Comparison of ENCODE assay signal across 7 cellular contexts in genomic region chrX:46837543-46838481, GRCh38. TPM values are rescaled to one million over a fixed set of nuclear protein-coding genes. Genes with fewer than 3 reads are reported as not detected.
DNase-seq lines count a peak whose midpoint lies in the region; ATAC-seq and TF ChIP-seq lines count a peak whose summit lies in the region.

No MANE protein-coding gene starts in this region.

- ATAC-seq in gastroesophageal sphincter (no peak), GM18858 (IDR thresholded peaks at IDR 0.05; ENCODE audit: unreplicated experiment) (no peak)

- no peaks in the 10 kb centered on the region for H3K36me3 ChIP-seq in gastroesophageal sphincter
- no peaks in the 10 kb centered on the region for H3K36me3 ChIP-seq in sigmoid colon

- intact Hi-C loops in sigmoid colon (cut with DNase I), result loop anchor here (10.0 kb wide), 1 partner anchor 83 kb away; the partner anchor contains the start of gene SLC9A7

- H3K4me1 ChIP-seq in gastroesophageal sphincter (peaks cover 0 to 39% (median 0%) of the 10 kb centered on the region in 3 donors), sigmoid colon (peaks cover 0 to 33% (median 16%) of the 10 kb centered on the region in 4 donors)

- TF ChIP-seq CTCF in WI38 (IDR thresholded peaks at IDR 0.05; ENCODE audit: low read depth, low read length) (no peak), gastroesophageal sphincter (IDR thresholded peaks at IDR 0.05) (no peak), sigmoid colon (IDR thresholded peaks at IDR 0.05) (no peak)

- H3K9me3 ChIP-seq in gastroesophageal sphincter (no peaks in the 10 kb centered on the region), sigmoid colon (no peaks in the 10 kb centered on the region)

- no peak for TF ChIP-seq POLR2A in gastroesophageal sphincter (IDR thresholded peaks at IDR 0.05)
- no peak for TF ChIP-seq POLR2A in sigmoid colon (IDR thresholded peaks at IDR 0.05)

- TF ChIP-seq EP300 in gastroesophageal sphincter (IDR thresholded peaks at IDR 0.05) (no peak), sigmoid colon (IDR thresholded peaks at IDR 0.05) (no peak)

- no peak for DNase-seq in Jurkat, Clone E6-1 (ENCODE audit: low read depth, low spot score)
- DNase-seq in sigmoid colon (no peak), NCI-H1930 (lab: John Stamatoyannopoulos, UW) (no peak)

- H3K27me3 ChIP-seq in gastroesophageal sphincter (no peaks in the 10 kb centered on the region), sigmoid colon (no peaks in the 10 kb centered on the region)

- H3K27ac ChIP-seq in gastroesophageal sphincter, result peak overlapping the region; percentile 83 to 92 (median 90)
- peak overlapping the region; percentile 86 to 92 (median 87) for H3K27ac ChIP-seq in sigmoid colon

- WGBS in gastroesophageal sphincter (ENCODE audit: low coverage in 1 of 2), 2 donors, result 1 to 27% methylated on average over 6 to 19 of the region's 20 CpGs
- WGBS in sigmoid colon, 2 donors, result 0 to 1% methylated on average over 20 of the region's 20 CpGs

- H3K4me3 ChIP-seq in GM08714 (ENCODE audit: low read length) (peak overlapping the region; percentile 66), WI38 (ENCODE audit: low read depth, low read length) (peak overlapping the region; percentile 80), gastroesophageal sphincter (peak overlapping the region; percentile 70 to 77), sigmoid colon (peak overlapping the region; percentile 55 to 69 (median 68))
- H3K4me3 ChIP-seq in Jurkat, Clone E6-1 (ENCODE audit: low read length), result peak overlapping the region; percentile 75

RNA-seq across cellular contexts. Expression of gene RP2, which starts 1.0 kb away (rescaled TPM):
- 10.5 TPM for polyA plus RNA-seq in Jurkat, Clone E6-1 (2012; ENCODE audit: insufficient read depth, insufficient read length)
- total RNA-seq in gastroesophageal sphincter, result 10 to 100 TPM in 2 of 4 donors, 1 to 10 TPM in 2; 8.9 to 14.9 (median 10.5) TPM
- 10 to 100 TPM in 2 of 4 donors, 1 to 10 TPM in 2; 8.0 to 11.9 (median 9.8) TPM for total RNA-seq in sigmoid colon
- polyA plus RNA-seq in sigmoid colon, result 10 to 100 TPM in 2 of 3 donors, 1 to 10 TPM in 1; 8.7 to 20.1 (median 10.2) TPM
